8 cellular contexts compared by ENCODE assay signal in the genomic region with DNA sequence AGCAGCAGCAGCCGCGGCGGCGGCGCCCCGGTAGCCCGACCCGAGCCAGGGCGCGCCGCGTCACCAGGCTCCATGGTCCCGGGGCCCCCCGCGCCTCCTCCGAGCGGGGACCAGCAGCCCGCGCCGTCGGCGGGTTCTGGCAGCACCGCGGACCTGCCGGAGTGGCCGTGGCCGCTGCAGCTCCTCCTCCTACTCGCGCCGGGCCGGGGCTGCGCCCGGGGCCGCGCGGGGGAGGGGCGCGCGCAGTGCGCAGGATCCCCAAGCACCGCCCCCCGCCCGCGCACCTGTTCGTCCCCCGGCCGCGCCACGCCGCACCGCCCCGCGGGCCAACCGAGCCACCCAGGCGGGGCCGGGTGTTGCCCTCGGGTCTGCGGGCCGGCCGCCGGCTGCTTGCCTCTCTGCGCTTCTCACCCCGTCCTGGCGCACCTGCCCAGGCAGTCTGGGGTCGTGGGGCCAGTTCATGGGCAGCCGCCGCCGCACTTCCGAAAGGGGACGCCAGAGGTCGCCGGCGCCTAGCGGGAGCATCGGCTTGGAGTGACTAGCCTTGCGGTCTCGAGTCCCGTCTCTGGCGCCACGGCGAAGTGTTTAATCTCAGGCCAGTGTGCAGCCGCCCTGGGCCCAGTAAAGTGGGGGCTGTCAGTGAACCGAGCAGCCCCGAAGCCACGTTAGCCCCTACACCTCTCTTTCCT. TPM values are rescaled to one million over a fixed set of nuclear protein-coding genes. Genes with fewer than 3 reads are reported as not detected.
DNase-seq lines count a peak whose midpoint lies in the region; ATAC-seq and TF ChIP-seq lines count a peak whose summit lies in the region.

A gene (minus strand): TSS at position 163 of the 689 bp plus-strand sequence. CDS start 89 bp downstream, at position 74.

- peak within 1 kb of the TSS; percentile 84 for H3K27ac Mint-ChIP-seq in activated T-cell treated with anti-CD3 and anti-CD28 coated beads, Interleukin-2, amount 50 U/mL, for 24 hours
- peak within 1 kb of the TSS; percentile 25 to 88 (median 72) for H3K27ac Mint-ChIP-seq in naive thymus-derived CD8-positive, alpha-beta T cell

- peaks cover 44% of the 10 kb centered on the region for H3K79me2 ChIP-seq in PC-9 (ENCODE audit: low read depth)

- H3K4me3 ChIP-seq in PC-9 = peak within 1 kb of the TSS; percentile 56
- H3K4me3 ChIP-seq in esophagus squamous epithelium = peak within 1 kb of the TSS; percentile 49 to 73 (median 56)

- peak; percentile 68 for ATAC-seq in GM21515 (IDR thresholded peaks at IDR 0.05; ENCODE audit: unreplicated experiment)
- peak; percentile 86 for ATAC-seq in naive thymus-derived CD8-positive, alpha-beta T cell

- H3K27me3 ChIP-seq in PC-9 (ENCODE audit: insufficient read depth, low read depth) (no peaks in the 10 kb centered on the region), esophagus squamous epithelium (no peaks in the 10 kb centered on the region)

- H3K27ac ChIP-seq in PC-9 (peak within 1 kb of the TSS; percentile 66), esophagus squamous epithelium (peak within 1 kb of the TSS in 3 of 4 donors; percentile 42 to 67 (median 59))

- H3K4me1 ChIP-seq in PC-9 (replicated peaks; ENCODE audit: insufficient read depth) (peaks cover 11% of the 10 kb centered on the region), esophagus squamous epithelium (peaks cover 3 to 23% (median 3%) of the 10 kb centered on the region in 3 donors)

- H3K4me1 Mint-ChIP-seq in activated T-cell treated with anti-CD3 and anti-CD28 coated beads, Interleukin-2, amount 50 U/mL, for 24 hours (ENCODE audit: low read depth) = peaks cover 27% of the 10 kb centered on the region
- H3K4me1 Mint-ChIP-seq in naive thymus-derived CD8-positive, alpha-beta T cell = peaks cover 4 to 26% (median 9%) of the 10 kb centered on the region in 4 donors

- TF ChIP-seq POLR2A in esophagus squamous epithelium (IDR thresholded peaks at IDR 0.05) = peak in 1 of 4 donors; percentile 38

- no peaks in the 10 kb centered on the region for H3K36me3 ChIP-seq in PC-9 (ENCODE audit: low read depth)
- no peaks in the 10 kb centered on the region for H3K36me3 ChIP-seq in esophagus squamous epithelium

- CTCF ChIA-PET in PC-9 (lab: Charles Lee) = interaction anchor here (1.0 kb wide), 1 partner anchor 37 kb away, joined by 4 read pairs; no protein-coding TSS in a partner anchor

- H3K4me2 ChIP-seq in PC-9 = peak within 1 kb of the TSS; percentile 75

- no peaks in the 10 kb centered on the region for H4K20me1 ChIP-seq in PC-9 (ENCODE audit: insufficient read depth)

- peak within 1 kb of the TSS; percentile 92 for H3K4me3 Mint-ChIP-seq in activated T-cell treated with anti-CD3 and anti-CD28 coated beads, Interleukin-2, amount 50 U/mL, for 24 hours
- peak within 1 kb of the TSS; percentile 84 to 94 (median 90) for H3K4me3 Mint-ChIP-seq in naive thymus-derived CD8-positive, alpha-beta T cell

- H3K9me3 Mint-ChIP-seq in activated T-cell treated with anti-CD3 and anti-CD28 coated beads, Interleukin-2, amount 50 U/mL, for 24 hours = no peaks in the 10 kb centered on the region
- peaks cover 0 to 18% (median 0%) of the 10 kb centered on the region in 9 donors for H3K9me3 Mint-ChIP-seq in naive thymus-derived CD8-positive, alpha-beta T cell

- H3K36me3 Mint-ChIP-seq in activated T-cell treated with anti-CD3 and anti-CD28 coated beads, Interleukin-2, amount 50 U/mL, for 24 hours (ENCODE audit: low read depth) = no peaks in the 10 kb centered on the region
- peaks cover 0 to 7% (median 0%) of the 10 kb centered on the region in 3 donors for H3K36me3 Mint-ChIP-seq in naive thymus-derived CD8-positive, alpha-beta T cell

- intact Hi-C loops in PC-9 (cut with micrococcal nuclease; ENCODE audit: unreplicated experiment) (loop anchor here (1.0 to 10.0 kb wide), 4 partner anchors 33 to 273 kb away; a partner anchor contains a TSS), esophagus squamous epithelium (cut with DNase I) (no loop called here)

- POLR2A ChIA-PET in PC-9 (lab: Charles Lee; ENCODE audit: unreplicated experiment) = no interaction called here
- POLR2A ChIA-PET in naive thymus-derived CD8-positive, alpha-beta T cell (lab: Charles Lee) = no interaction called here

- no peaks in the 10 kb centered on the region for H3K9me3 ChIP-seq in PC-9 (ENCODE audit: insufficient read depth, low read depth)
- H3K9me3 ChIP-seq in esophagus squamous epithelium = peaks cover 0 to 11% (median 0%) of the 10 kb centered on the region in 3 donors

- peak; percentile 92 for DNase-seq in DMS 273 (lab: John Stamatoyannopoulos, UW; ENCODE audit: unreplicated experiment)
- DNase-seq in HuH-7.5 (ENCODE audit: low spot score) = peak; percentile 28
- peak; percentile 54 to 76 for DNase-seq in PC-9
- DNase-seq in activated T-cell treated with anti-CD3 and anti-CD28 coated beads, Interleukin-2, amount 50 U/mL, for 24 hours = peak; percentile 90
- no peak for DNase-seq in esophagus squamous epithelium (lab: John Stamatoyannopoulos, UW)
- DNase-seq in naive thymus-derived CD8-positive, alpha-beta T cell = peak; percentile 58 to 82 (median 72)
- DNase-seq in stimulated activated naive CD4-positive, alpha-beta T cell (lab: John Stamatoyannopoulos, UW) = peak; percentile 50 to 83 (median 63)

- BruUV-seq in PC-9 (replicated peaks; lab: Mats Ljungman, UMichigan) = no TSS peak

- H3F3A ChIP-seq in PC-9 (ENCODE audit: insufficient read depth, low read depth) = no peaks in the 10 kb centered on the region

- WGBS in esophagus squamous epithelium, 2 donors = 0 to 59% methylated on average over 4 to 9 of the region's 85 CpGs

- peak; percentile 71 for TF ChIP-seq CTCF in PC-9 (conservative IDR thresholded peaks at IDR 0.05)
- peak; percentile 62 to 91 (median 83) for TF ChIP-seq CTCF in esophagus squamous epithelium (IDR thresholded peaks at IDR 0.05)

- peak within 1 kb of the TSS; percentile 69 for H2AFZ ChIP-seq in PC-9

- peaks cover 67% of the 10 kb centered on the region for H3K27me3 Mint-ChIP-seq in activated T-cell treated with anti-CD3 and anti-CD28 coated beads, Interleukin-2, amount 50 U/mL, for 24 hours
- peaks cover 0 to 2% (median 0%) of the 10 kb centered on the region in 5 donors for H3K27me3 Mint-ChIP-seq in naive thymus-derived CD8-positive, alpha-beta T cell

- H3K9me2 ChIP-seq in PC-9 (ENCODE audit: insufficient read depth) = no peaks in the 10 kb centered on the region

RNA-seq across cellular contexts. Expression of the gene that starts here (rescaled TPM):
- total RNA-seq in PC-9 (2021) = 20.2 and 20.9 TPM in 2 replicates
- 10 to 100 TPM in 2 of 4 donors, 1 to 10 TPM in 2; 6.4 to 16.4 (median 8.4) TPM for total RNA-seq in esophagus squamous epithelium
- total RNA-seq in naive thymus-derived CD8-positive, alpha-beta T cell = 1 to 10 TPM; 2.8 to 3.6 TPM
- 1 to 10 TPM in 1 of 3 donors, under 1 TPM in 2; 0.33 to 1.3 (median 0.40) TPM for polyA plus RNA-seq in naive thymus-derived CD8-positive, alpha-beta T cell
